In the genomic region with DNA sequence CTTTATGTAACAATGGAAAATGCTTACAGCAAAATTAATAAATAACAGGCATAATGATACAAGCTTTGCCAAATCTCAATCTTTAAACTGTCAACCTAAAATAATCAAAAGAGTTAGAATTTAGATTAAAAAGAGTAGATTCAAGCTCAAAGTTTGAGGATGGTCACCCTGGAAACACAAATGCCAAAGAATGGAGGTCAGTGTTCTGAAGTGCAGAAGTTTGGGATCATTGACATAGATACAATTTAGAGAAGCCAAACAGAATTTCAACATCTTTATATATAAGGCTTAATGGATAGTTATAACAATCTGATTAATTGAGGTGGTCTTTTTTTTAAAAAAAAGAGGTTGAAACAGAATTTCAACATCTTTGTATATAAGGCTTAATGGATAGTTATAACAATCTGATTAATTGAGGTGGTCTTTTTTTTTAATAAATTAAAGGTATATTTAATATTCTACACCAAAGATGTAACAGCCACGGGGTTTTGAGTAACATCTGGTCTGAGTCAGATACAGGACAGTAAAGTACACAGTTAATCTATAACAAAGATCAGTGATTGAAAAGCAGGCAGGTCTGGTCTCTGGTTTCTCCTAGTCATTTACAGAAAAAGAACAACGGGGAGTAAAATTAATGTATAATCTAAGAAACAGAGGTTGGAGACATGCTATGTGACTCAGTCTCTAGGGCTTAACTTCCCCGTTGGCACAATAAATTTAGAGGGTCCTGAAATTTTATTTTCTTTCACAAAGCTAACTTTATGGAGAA, we compare ENCODE assay signal across 13 cellular contexts.
DNase-seq lines count a peak whose midpoint lies in the region; ATAC-seq and TF ChIP-seq lines count a peak whose summit lies in the region.
"Had no signal": no experiment of that assay in that cellular context is flagged by ENCODE, and none has a peak within 500 bp of the region (broad histone marks: within the 10 kb centered on the region; RNA-seq: fewer than 3 reads in every experiment).

No MANE protein-coding gene starts in this region.

- DNase-seq in BE2C (peak; percentile 31), DMS53 treated with DMSO at 0.1 percent for 48 hours (lab: John Stamatoyannopoulos, UW; ENCODE audit: unreplicated experiment) (no peak), NCI-H748 treated with DMSO at 0.1 percent for 48 hours (lab: John Stamatoyannopoulos, UW) (no peak), GM13976 (ENCODE audit: low spot score) (no peak)
- DNase-seq: activated naive CD4-positive, alpha-beta T cell treated with anti-CD3 and anti-CD28 coated beads, Interleukin-2, amount 10 ng/mL, durations not matched to agents 7 days and 5 days; NCI-H2227 treated with DMSO at 0.1 percent for 48 hours; RPMI8226 had no signal

- no peaks in the 10 kb centered on the region for H3K9me3 ChIP-seq in BE2C
- H3K9me3 ChIP-seq: esophagus muscularis mucosa, suprapubic skin had no signal

- no peaks in the 10 kb centered on the region for H3K27me3 ChIP-seq in BE2C
- H3K27me3 ChIP-seq: esophagus muscularis mucosa, suprapubic skin had no signal

- in situ Hi-C loops in GM13976 (cut with MboI; ENCODE audit: low sequenced_read_pairs, unreplicated experiment): no loop called here

- ATAC-seq in GM19463 (IDR thresholded peaks at IDR 0.05; ENCODE audit: unreplicated experiment) (peak; percentile 95), HG02885 (IDR thresholded peaks at IDR 0.05; ENCODE audit: poor library complexity, unreplicated experiment) (peak; percentile 59), HG03469 (IDR thresholded peaks at IDR 0.05; ENCODE audit: unreplicated experiment) (peak; percentile 89), GM21526 (IDR thresholded peaks at IDR 0.05; ENCODE audit: low FRiP score, unreplicated experiment) (no peak)

- peaks cover 11% of the 10 kb centered on the region for H3K4me1 ChIP-seq in BE2C
- H3K4me1 ChIP-seq: esophagus muscularis mucosa, suprapubic skin had no signal

- no peak overlapping the region for H3K4me3 ChIP-seq in BE2C (ENCODE audit: low read depth, low read length)
- H3K4me3 ChIP-seq: esophagus muscularis mucosa, suprapubic skin had no signal

- H3K36me3 ChIP-seq in BE2C: no peaks in the 10 kb centered on the region
- H3K36me3 ChIP-seq: esophagus muscularis mucosa, suprapubic skin had no signal

- no peak for TF ChIP-seq CTCF in BE2C (IDR thresholded peaks at IDR 0.05; ENCODE audit: low read depth, low read length)
- TF ChIP-seq CTCF in GM13976 (IDR thresholded peaks at IDR 0.05; ENCODE audit: borderline replicate concordance, control extremely low read depth, extremely low read depth, insufficient read depth, missing control alignments): no peak
